Comparison of ENCODE assay signal across 20 cellular contexts in the genomic region with DNA sequence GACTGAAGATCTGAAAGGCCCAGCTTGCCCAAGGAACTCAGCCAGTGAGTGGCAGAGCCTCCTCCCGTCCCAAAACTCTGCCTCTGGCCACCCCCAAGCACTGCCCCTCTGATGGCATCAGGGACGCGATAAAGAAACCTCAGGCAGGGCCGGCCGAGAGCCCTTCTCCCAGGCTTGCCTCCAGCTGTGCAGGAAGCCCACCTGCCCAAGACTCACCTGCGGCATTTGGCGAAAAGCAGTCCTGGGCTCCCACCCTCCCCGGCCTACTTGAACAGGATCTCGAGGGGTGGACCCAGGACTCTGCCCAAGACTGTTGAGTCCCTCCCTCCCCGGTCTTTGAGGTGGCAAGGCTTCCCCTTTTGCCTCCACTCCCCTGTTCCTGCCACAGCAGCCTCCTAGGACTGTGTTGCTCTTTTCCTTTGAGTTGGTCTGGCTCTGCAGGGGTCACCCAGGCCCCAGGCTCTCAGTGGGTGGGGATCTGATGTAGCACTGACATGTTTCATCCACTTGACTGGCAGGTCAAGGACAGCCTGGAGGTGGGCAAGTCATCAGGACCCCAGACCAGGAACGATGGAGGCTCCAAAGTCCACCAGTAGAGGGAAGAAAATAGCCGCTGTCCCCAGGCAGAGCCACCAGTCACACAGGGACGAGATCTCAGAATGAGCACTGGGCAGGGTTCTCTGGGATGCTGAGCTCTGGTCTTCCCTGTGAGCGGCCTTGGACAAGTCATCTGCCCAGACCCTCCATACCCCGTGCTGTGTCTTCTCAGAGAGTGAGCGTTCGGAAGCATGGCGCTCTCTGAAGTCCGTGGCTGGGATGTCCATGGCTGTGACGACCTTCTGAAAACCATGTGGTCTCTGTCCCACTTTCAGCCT.
DNase-seq lines count a peak whose midpoint lies in the region; ATAC-seq, FAIRE-seq and TF ChIP-seq lines count a peak whose summit lies in the region.
"Had no signal": no experiment of that assay in that cellular context is flagged by ENCODE, and none has a peak within 500 bp of the region (broad histone marks: within the 10 kb centered on the region; RNA-seq: fewer than 3 reads in every experiment).

No MANE protein-coding gene starts in this region.

- no peak for FAIRE-seq in kidney (lab: Jason Lieb, UNC)
- FAIRE-seq: endothelial cell of umbilical vein had no signal

- DNase-seq in stimulated activated naive CD8-positive, alpha-beta T cell treated with anti-CD3 and anti-CD28 coated beads, Interleukin-15, amount 100 ng/mL, for 72 hours, result no peak
- no peak for DNase-seq in stimulated activated naive CD8-positive, alpha-beta T cell treated with anti-CD3 and anti-CD28 coated beads, Interleukin-15, Interleukin-2, amounts not matched to agents 100 U/mL and 50 U/mL, for 24 hours
- DNase-seq in Panc1 (ENCODE audit: low read depth, low spot score) (no peak), kidney (peak; percentile 73), aorta (peak; percentile 43 to 62), amygdala (lab: John Stamatoyannopoulos, UW) (no peak), HEK293T (ENCODE audit: extremely low spot score) (no peak)
- DNase-seq: ACHN; head of caudate nucleus; mesendoderm; NK-92 treated with Interleukin-12 subunit alpha and Interleukin-12 subunit beta, amount 100 ng/mL, for 24 hours had no signal

- in situ Hi-C loops in Panc1 (cut with HindIII; ENCODE audit: low pct_unique_long_range_greater_than_20kb, low sequenced_read_pairs), result no loop called here

- TF ChIP-seq CTCF in Panc1 (IDR thresholded peaks at IDR 0.05) (no peak), kidney (IDR thresholded peaks at IDR 0.05; ENCODE audit: borderline replicate concordance, extremely low read depth, insufficient read depth) (no peak)

- BruUV-seq in Panc1 (replicated peaks; lab: Mats Ljungman, UMichigan), result no TSS peak

- no peaks in the 10 kb centered on the region for H3K9me3 Mint-ChIP-seq in stimulated activated naive CD8-positive, alpha-beta T cell treated with anti-CD3 and anti-CD28 coated beads, Interleukin-15, amount 100 ng/mL, for 72 hours
- H3K9me3 Mint-ChIP-seq: activated naive CD4-positive, alpha-beta T cell treated with anti-CD3 and anti-CD28 coated beads, Interleukin-2, amount 10 ng/mL, durations not matched to agents 7 days and 5 days; CD4-positive, alpha-beta T cell; naive B cell had no signal

- H3K27me3 ChIP-seq in Panc1 (ENCODE audit: control insufficient read depth, insufficient read depth, low read length) (no peaks in the 10 kb centered on the region; the same call in 1 of the 2 replicates), aorta (ENCODE audit: control insufficient read depth in 1 of 2, insufficient read depth in 2 of 2, low read length in 1 of 2) (no peaks in the 10 kb centered on the region)
- H3K27me3 ChIP-seq: cardiac muscle cell, vagina had no signal

- H3K36me3 ChIP-seq in Panc1 (ENCODE audit: control insufficient read depth, insufficient read depth, low read length) (no peaks in the 10 kb centered on the region), kidney (ENCODE audit: control insufficient read depth in 1 of 2, insufficient read depth in 2 of 2, low read length in 2 of 2) (no peaks in the 10 kb centered on the region), aorta (ENCODE audit: control insufficient read depth in 1 of 2, insufficient read depth in 2 of 2, low read length in 1 of 2) (no peaks in the 10 kb centered on the region)
- H3K36me3 ChIP-seq: cardiac muscle cell, vagina had no signal

- POLR2A ChIA-PET in Panc1 (lab: Charles Lee), result interaction anchor here (0.5 kb wide), 1 partner anchor 658 kb away, joined by 9 read pairs; no protein-coding TSS in a partner anchor
- POLR2A ChIA-PET in HEK293T (lab: Yijun Ruan, JAX), result no interaction called here

- H3K4me3 ChIP-seq in Panc1 (ENCODE audit: low read depth in 2 of 2, low read length in 2 of 2) (no peak overlapping the region), kidney (ENCODE audit: low read length in 2 of 2) (no peak overlapping the region), aorta (ENCODE audit: low read length in 2 of 2) (no peak overlapping the region)
- H3K4me3 ChIP-seq: cardiac muscle cell, SK-N-MC, vagina had no signal

- H3K4me1 ChIP-seq in Panc1 (ENCODE audit: control insufficient read depth, insufficient read depth, low read length), result no peaks in the 10 kb centered on the region
- no peaks in the 10 kb centered on the region for H3K4me1 ChIP-seq in kidney (ENCODE audit: control insufficient read depth in 1 of 2, insufficient read depth in 1 of 2, low read depth in 1 of 2, low read length in 2 of 2)
- no peaks in the 10 kb centered on the region for H3K4me1 ChIP-seq in aorta (ENCODE audit: control insufficient read depth in 1 of 2, insufficient read depth in 2 of 2, low read length in 2 of 2)
- H3K4me1 ChIP-seq: parathyroid adenoma, vagina had no signal

- CTCF ChIA-PET in Panc1 (lab: Charles Lee), result no interaction called here
- CTCF ChIA-PET in HEK293T (lab: Yijun Ruan, JAX), result no interaction called here

- H3K4me1 Mint-ChIP-seq in stimulated activated naive CD8-positive, alpha-beta T cell treated with anti-CD3 and anti-CD28 coated beads, Interleukin-15, amount 100 ng/mL, for 72 hours, result peaks cover 52% of the 10 kb centered on the region

- H3K27ac ChIP-seq in Panc1 (ENCODE audit: low read length) (no peak overlapping the region), kidney (ENCODE audit: low read depth in 2 of 2, low read length in 2 of 2) (no peak overlapping the region), aorta (ENCODE audit: low read depth in 1 of 2, low read length in 2 of 2) (no peak overlapping the region)
- H3K27ac ChIP-seq: cardiac muscle cell, parathyroid adenoma, SK-N-MC, vagina had no signal

- H3K4me3 Mint-ChIP-seq in stimulated activated naive CD8-positive, alpha-beta T cell treated with anti-CD3 and anti-CD28 coated beads, Interleukin-15, amount 100 ng/mL, for 72 hours, result no peak overlapping the region
- H3K4me3 Mint-ChIP-seq: activated naive CD4-positive, alpha-beta T cell treated with anti-CD3 and anti-CD28 coated beads, Interleukin-2, amount 10 ng/mL, durations not matched to agents 7 days and 5 days; CD4-positive, alpha-beta T cell had no signal

- intact Hi-C loops in Panc1 (cut with micrococcal nuclease; ENCODE audit: unreplicated experiment) (no loop called here), kidney (cut with DNase I) (no loop called here), aorta (cut with DNase I) (no loop called here)

- H3K9ac ChIP-seq in kidney (ENCODE audit: low read length in 2 of 2), result no peak overlapping the region
- H3K9ac ChIP-seq: parathyroid adenoma had no signal

- ATAC-seq in stimulated activated naive CD8-positive, alpha-beta T cell treated with anti-CD3 and anti-CD28 coated beads, Interleukin-15, amount 100 ng/mL, for 72 hours, result no peak
- no peak for ATAC-seq in stimulated activated naive CD8-positive, alpha-beta T cell treated with anti-CD3 and anti-CD28 coated beads, Interleukin-15, Interleukin-2, amounts not matched to agents 100 U/mL and 50 U/mL, for 24 hours
- peak; percentile 49; the same call in 1 of the 2 replicates for ATAC-seq in Panc1
- no peak for ATAC-seq in aorta (ENCODE audit: low FRiP score)
- no peak for ATAC-seq in HG02884 (IDR thresholded peaks at IDR 0.05; ENCODE audit: unreplicated experiment)

- H3K27me3 Mint-ChIP-seq in stimulated activated naive CD8-positive, alpha-beta T cell treated with anti-CD3 and anti-CD28 coated beads, Interleukin-15, amount 100 ng/mL, for 72 hours, result no peaks in the 10 kb centered on the region
- H3K27me3 Mint-ChIP-seq: CD4-positive, alpha-beta T cell had no signal

- H3K27ac Mint-ChIP-seq in stimulated activated naive CD8-positive, alpha-beta T cell treated with anti-CD3 and anti-CD28 coated beads, Interleukin-15, amount 100 ng/mL, for 72 hours, result peak overlapping the region; percentile 5 to 15
- H3K27ac Mint-ChIP-seq: activated naive CD4-positive, alpha-beta T cell treated with anti-CD3 and anti-CD28 coated beads, Interleukin-2, amount 10 ng/mL, durations not matched to agents 7 days and 5 days had no signal

- H3K9me3 ChIP-seq in Panc1 (ENCODE audit: control insufficient read depth, insufficient read depth, low read depth, low read length) (no peaks in the 10 kb centered on the region), kidney (ENCODE audit: control insufficient read depth in 1 of 2, low read length in 2 of 2) (no peaks in the 10 kb centered on the region), aorta (ENCODE audit: control insufficient read depth, low read length) (no peaks in the 10 kb centered on the region)
- H3K9me3 ChIP-seq: vagina had no signal

- 86 to 90% methylated on average over 20 of the region's 20 CpGs for whole genome bisulfite sequencing in aorta, 2 donors

TF ChIP-seq in HEK293T, 16 proteins besides CTCF, POLR2A, EP300 and RAD21:
- no peak for TF ChIP-seq FOXK2 (IDR thresholded peaks at IDR 0.05)
- no peak for TF ChIP-seq HDGF (IDR thresholded peaks at IDR 0.05; ENCODE audit: borderline replicate concordance)
- no peak for TF ChIP-seq ZNF384 (IDR thresholded peaks at IDR 0.05)
- no peak for TF ChIP-seq FOXM1 (IDR thresholded peaks at IDR 0.05; ENCODE audit: borderline replicate concordance)
- TF ChIP-seq FOXA1 (IDR thresholded peaks at IDR 0.05), result no peak
- no peak for TF ChIP-seq L3MBTL2 (conservative IDR thresholded peaks at IDR 0.05)
- no peak for TF ChIP-seq SUZ12 (IDR thresholded peaks at IDR 0.05)
- TF ChIP-seq SP1 (IDR thresholded peaks at IDR 0.05), result no peak

Comparison
In these comparisons a context has a peak if more than half of its experiments do, and no peak if none do; other contexts are left out.
1. DNase-seq: peak in kidney (single experiment) and aorta (2 of 2); none in stimulated activated naive CD8-positive, alpha-beta T cell treated with anti-CD3 and anti-CD28 coated beads, Interleukin-15, amount 100 ng/mL, for 72 hours (0 of 2), stimulated activated naive CD8-positive, alpha-beta T cell treated with anti-CD3 and anti-CD28 coated beads, Interleukin-15, Interleukin-2, amounts not matched to agents 100 U/mL and 50 U/mL, for 24 hours (single experiment), Panc1 (single experiment), amygdala (0 of 56) and HEK293T (single experiment).